8 cellular contexts compared by ENCODE assay signal in genomic region chr16:49876716-49877129, GRCh38. TPM values are rescaled to one million over a fixed set of nuclear protein-coding genes. Genes with fewer than 3 reads are reported as not detected.
DNase-seq lines count a peak whose midpoint lies in the region; ATAC-seq and TF ChIP-seq lines count a peak whose summit lies in the region.

No MANE protein-coding gene starts in this region.

- no peak overlapping the region for H4K8ac ChIP-seq in mesendoderm (ENCODE audit: low read depth, low read length)

- ATAC-seq in GM19328 (IDR thresholded peaks at IDR 0.05; ENCODE audit: unreplicated experiment) (no peak), GM19463 (IDR thresholded peaks at IDR 0.05; ENCODE audit: unreplicated experiment) (no peak)

- H4K5ac ChIP-seq in mesendoderm (ENCODE audit: low read length): no peak overlapping the region

- H3K56ac ChIP-seq in mesendoderm (ENCODE audit: low read length): peak overlapping the region; percentile 88

- H3K4me3 ChIP-seq in dorsolateral prefrontal cortex (peak overlapping the region in 45 of 59 donors; percentile 4 to 53 (median 30)), mesendoderm (ENCODE audit: low read length) (no peak overlapping the region)

- WGBS in mesendoderm (ENCODE audit: extremely low coverage, insufficient coverage, low lambda C conversion rate): no CpG with 5 or more reads among the region's 22 CpGs

- peaks cover 0 to 46% (median 15%) of the 10 kb centered on the region in 45 donors for H3K27me3 ChIP-seq in dorsolateral prefrontal cortex
- no peaks in the 10 kb centered on the region for H3K27me3 ChIP-seq in mesendoderm (ENCODE audit: insufficient read depth, low read length, poor library complexity)

- H3K4ac ChIP-seq in mesendoderm (ENCODE audit: low read depth, low read length): peak overlapping the region; percentile 46

- peak overlapping the region; percentile 42 for H3K9ac ChIP-seq in mesendoderm (ENCODE audit: low read length)

- no peak overlapping the region for H2BK5ac ChIP-seq in mesendoderm (ENCODE audit: low read length)

- H3K79me2 ChIP-seq in mesendoderm (ENCODE audit: control insufficient read depth, insufficient read depth, low read length): no peaks in the 10 kb centered on the region

- intact Hi-C loops in dorsolateral prefrontal cortex (cut with DNase I): no loop called here

- H3K36me3 ChIP-seq in mesendoderm (ENCODE audit: control insufficient read depth, insufficient read depth, low read length): no peaks in the 10 kb centered on the region

- peak overlapping the region; percentile 57 for H2BK15ac ChIP-seq in mesendoderm (replicated peaks; ENCODE audit: low read depth)

- H3K27ac ChIP-seq in dorsolateral prefrontal cortex (peak overlapping the region in 1 of 59 donors; percentile 61), mesendoderm (ENCODE audit: low read depth, low read length) (no peak overlapping the region)

- H2BK120ac ChIP-seq in mesendoderm (ENCODE audit: low read depth, low read length): peak overlapping the region; percentile 89

- DNase-seq in activated naive CD4-positive, alpha-beta T cell treated with Interleukin-2 at 50 U/mL for 16 hours: peak; percentile 20
- DNase-seq in activated naive CD4-positive, alpha-beta T cell treated with anti-CD3 and anti-CD28 coated beads, Interleukin-2, amount 50 U/mL, for 16 hours: no peak
- peak; percentile 78 for DNase-seq in RPMI8226
- DNase-seq in dorsolateral prefrontal cortex: peak in 1 of 10 donors; percentile 51
- peak; percentile 85 for DNase-seq in mesendoderm
- no peak for DNase-seq in activated gamma-delta T cell (lab: John Stamatoyannopoulos, UW)

- peak overlapping the region; percentile 93 for H3K18ac ChIP-seq in mesendoderm (ENCODE audit: low read length)

- no peak overlapping the region for H3K23ac ChIP-seq in mesendoderm (ENCODE audit: low read length)

- H3K4me1 ChIP-seq in mesendoderm (ENCODE audit: control insufficient read depth, low read depth, low read length): peaks cover 3% of the 10 kb centered on the region

- peak; percentile 53 to 86 (median 72) for TF ChIP-seq CTCF in dorsolateral prefrontal cortex (IDR thresholded peaks at IDR 0.05 in 54 of 56, conservative IDR thresholded peaks at IDR 0.05 in 2 of 56; ENCODE audit: low read depth in 1 of 56, partially characterized antibody in 56 of 56)

- H2AK5ac ChIP-seq in mesendoderm (ENCODE audit: low read length): no peak overlapping the region

- no peak overlapping the region for H3K4me2 ChIP-seq in mesendoderm (ENCODE audit: low read length)

- H3K79me1 ChIP-seq in mesendoderm (ENCODE audit: low read length): no peaks in the 10 kb centered on the region

RNA-seq across cellular contexts. Expression of gene ZNF423, which starts 20.8 kb away (rescaled TPM):
- 10 to 100 TPM; 11.4 to 52.5 (median 19.6) TPM for total RNA-seq in dorsolateral prefrontal cortex
- polyA plus RNA-seq in mesendoderm (2013, experiment 1 of 2): 26.3 TPM
- polyA plus RNA-seq in mesendoderm (2013, experiment 2 of 2): 27.6 TPM

Comparison
In these comparisons a context has a peak if more than half of its experiments do, and no peak if none do; other contexts are left out.
1. DNase-seq: peak in activated naive CD4-positive, alpha-beta T cell treated with Interleukin-2 at 50 U/mL for 16 hours (single experiment), RPMI8226 (single experiment) and mesendoderm (single experiment); none in activated naive CD4-positive, alpha-beta T cell treated with anti-CD3 and anti-CD28 coated beads, Interleukin-2, amount 50 U/mL, for 16 hours (single experiment) and activated gamma-delta T cell (single experiment).